8 cellular contexts compared by ENCODE assay signal in the genomic region with DNA sequence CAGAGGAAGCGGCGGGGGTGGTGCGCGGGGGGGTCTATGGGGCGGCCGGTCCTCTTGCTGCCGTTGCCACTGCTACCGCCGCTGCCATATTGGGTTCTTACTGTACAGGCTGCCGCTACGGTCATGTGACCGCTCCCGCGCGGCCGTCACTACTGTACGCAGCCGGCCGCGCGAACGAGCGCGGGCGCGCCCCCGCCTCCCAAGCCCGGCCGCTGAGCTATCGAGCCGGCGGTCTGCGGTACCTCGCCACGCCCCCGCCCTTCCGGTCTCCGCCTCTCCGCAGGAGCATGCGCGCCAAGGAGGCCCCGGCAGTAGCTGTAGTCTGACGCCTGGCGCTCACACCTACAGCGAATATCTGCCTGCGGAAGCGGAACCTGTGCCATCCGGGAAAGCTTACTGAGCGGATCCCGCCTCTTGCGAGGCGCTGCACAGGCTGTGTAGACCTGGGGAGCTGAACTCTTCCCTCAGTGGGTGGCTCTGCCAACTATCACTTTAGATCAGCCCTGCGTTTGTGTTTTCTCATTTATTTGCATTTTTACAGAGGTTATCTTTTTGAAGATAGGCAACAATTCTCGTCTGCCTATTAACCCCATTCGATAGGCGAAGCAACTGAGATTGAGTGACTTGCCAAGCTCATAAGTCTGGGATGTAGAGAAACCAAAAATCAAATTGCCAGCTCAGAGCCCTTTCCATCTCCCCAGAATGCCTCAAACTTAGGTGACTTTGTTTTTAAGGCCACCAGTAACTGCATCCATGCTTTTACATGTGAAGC. TPM values are rescaled to one million over a fixed set of nuclear protein-coding genes. Genes with fewer than 3 reads are reported as not detected.
DNase-seq lines count a peak whose midpoint lies in the region; ATAC-seq lines count a peak whose summit lies in the region.

Gene ASXL2 (minus strand): TSS at position 127 of the 772 bp plus-strand sequence. CDS start 265 bp downstream, outside the sequence.

- peak within 1 kb of the TSS; percentile 95 to 98 for H3K27ac Mint-ChIP-seq in effector memory CD8-positive, alpha-beta T cell
- H3K27ac Mint-ChIP-seq in memory B cell, result peak within 1 kb of the TSS; percentile 77

- DNase-seq in COLO668 (lab: John Stamatoyannopoulos, UW; ENCODE audit: unreplicated experiment) (peak; percentile 99), HT1080 (ENCODE audit: low read depth) (peak; percentile 98), NOMO-1 treated with DMSO at 0.1 percent for 48 hours (lab: John Stamatoyannopoulos, UW; ENCODE audit: unreplicated experiment) (peak; percentile 99), memory B cell (ENCODE audit: low spot score in 2 of 2) (peak; percentile 85 to 97)
- peak; percentile 94 to 95 for DNase-seq in activated CD8-positive, alpha-beta memory T cell treated with anti-CD3 and anti-CD28 coated beads for 4 hours (ENCODE audit: low read depth in 2 of 2)
- peak; percentile 94 to 97 (median 95) for DNase-seq in effector memory CD8-positive, alpha-beta T cell
- DNase-seq in stimulated activated CD8-positive, alpha-beta memory T cell treated with anti-CD3 and anti-CD28 coated beads, Interleukin-12 subunit alpha, Interleukin-12 subunit beta, amount 100 ng/mL, for 24 hours (ENCODE audit: extremely low read depth), result peak; percentile 95

- H3K9me3 Mint-ChIP-seq in effector memory CD8-positive, alpha-beta T cell, result no peaks in the 10 kb centered on the region
- H3K9me3 Mint-ChIP-seq in memory B cell, result no peaks in the 10 kb centered on the region

- peaks cover 18% of the 10 kb centered on the region for H3K36me3 Mint-ChIP-seq in effector memory CD8-positive, alpha-beta T cell (ENCODE audit: insufficient read depth)
- peaks cover 4% of the 10 kb centered on the region for H3K36me3 Mint-ChIP-seq in memory B cell

- peaks cover 21 to 26% of the 10 kb centered on the region in 2 donors for H3K4me1 Mint-ChIP-seq in effector memory CD8-positive, alpha-beta T cell (ENCODE audit: low read depth in 2 of 2)
- peaks cover 14% of the 10 kb centered on the region for H3K4me1 Mint-ChIP-seq in memory B cell

- H3K27me3 Mint-ChIP-seq in effector memory CD8-positive, alpha-beta T cell, result no peaks in the 10 kb centered on the region
- H3K27me3 Mint-ChIP-seq in memory B cell, result no peaks in the 10 kb centered on the region

- ATAC-seq in GM21360 (IDR thresholded peaks at IDR 0.05; ENCODE audit: unreplicated experiment), result peak; percentile 85
- ATAC-seq in effector memory CD8-positive, alpha-beta T cell (replicated peaks), result peak; percentile 87
- ATAC-seq in memory B cell (ENCODE audit: low read depth), result peak; percentile 86

- H3K4me3 Mint-ChIP-seq in effector memory CD8-positive, alpha-beta T cell, result peak within 1 kb of the TSS; percentile 95 to 97
- peak within 1 kb of the TSS; percentile 90 for H3K4me3 Mint-ChIP-seq in memory B cell

RNA-seq across cellular contexts. Expression of gene ASXL2, which starts in this region (rescaled TPM):
- 13.2 and 13.9 TPM in 2 replicates for total RNA-seq in HT1080 (2014; rRNA removed; shearing (Covaris generic))
- polyA plus RNA-seq in HT1080 (2015; cell fraction: cytosol; rRNA removed), result 7.9 and 12.4 TPM in 2 replicates
- 23.1 and 23.8 TPM in 2 replicates for polyA plus RNA-seq in HT1080 (2015; cell fraction: nucleus; rRNA removed)

Comparison
In these comparisons a context has a peak if more than half of its experiments do, and no peak if none do; other contexts are left out.
1. Peak in every context shown above with its lines: DNase-seq and ATAC-seq.